Comparison of ENCODE assay signal across 14 cellular contexts in the genomic region with DNA sequence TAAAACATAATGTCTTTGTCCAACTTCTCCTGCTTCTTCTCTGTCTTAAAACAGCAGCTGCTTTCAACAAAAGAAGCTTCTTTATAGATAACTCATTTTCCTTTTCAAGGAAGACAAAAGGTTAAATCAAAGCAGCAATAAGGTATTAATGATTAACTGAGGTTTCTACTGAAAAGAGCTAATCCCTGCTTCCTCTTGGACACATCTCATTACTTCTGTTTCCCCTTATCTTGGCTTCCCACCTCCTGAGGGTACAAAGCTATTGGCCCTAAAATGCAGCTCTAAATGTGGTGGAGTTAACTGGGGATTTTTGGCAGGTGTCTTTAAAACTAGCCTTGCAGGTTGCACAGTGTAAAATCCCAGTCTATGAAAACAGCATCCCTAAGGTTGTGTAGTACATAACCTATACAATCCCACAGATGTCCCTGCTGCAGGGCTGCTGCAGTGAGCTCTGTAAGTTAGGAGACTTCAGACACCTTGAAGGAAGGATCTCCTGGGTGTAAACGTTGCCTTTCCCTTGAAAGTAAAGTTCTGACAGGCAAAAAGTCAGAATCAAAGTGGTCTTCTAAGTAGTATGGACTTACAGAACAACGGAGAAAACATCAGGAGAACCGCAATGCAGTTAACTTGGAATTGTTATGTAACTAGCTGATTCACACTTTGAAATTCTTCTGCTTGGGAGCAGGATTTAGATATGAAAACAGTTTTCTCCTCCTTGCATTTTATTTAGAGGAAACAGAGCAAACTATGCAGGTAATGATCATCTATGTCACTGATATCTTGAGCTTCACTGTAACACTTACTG.
A peak's percentile ranks its signal among the peaks of the same experiment; 100 is the strongest.
DNase-seq lines count a peak whose midpoint lies in the region; TF ChIP-seq lines count a peak whose summit lies in the region.
"Had no signal": no experiment of that assay in that cellular context is flagged by ENCODE, and none has a peak within 500 bp of the region (broad histone marks: within the 10 kb centered on the region; RNA-seq: fewer than 3 reads in every experiment).

No MANE protein-coding gene starts in this region.

- no peak overlapping the region for H2BK120ac ChIP-seq in trophoblast cell (ENCODE audit: insufficient read depth, low read length, poor library complexity)

- H3K4me3 Mint-ChIP-seq in activated CD4-positive, alpha-beta memory T cell treated with anti-CD3 and anti-CD28 coated beads for 36 hours = no peak overlapping the region
- H3K4me3 Mint-ChIP-seq in activated CD4-positive, alpha-beta memory T cell treated with anti-CD3 and anti-CD28 coated beads, Interleukin-2, amount 10 ng/mL, durations not matched to agents 7 days and 5 days = no peak overlapping the region
- H3K4me3 Mint-ChIP-seq in brain (no peak overlapping the region), type B pancreatic cell (no peak overlapping the region)
- H3K4me3 Mint-ChIP-seq in activated naive CD4-positive, alpha-beta T cell treated with anti-CD3 and anti-CD28 coated beads, Interleukin-2, amount 10 ng/mL, durations not matched to agents 7 days and 5 days = no peak overlapping the region

- no peak overlapping the region for H3K18ac ChIP-seq in trophoblast cell (ENCODE audit: low read length)

- peaks cover 73% of the 10 kb centered on the region for H3K36me3 Mint-ChIP-seq in activated CD4-positive, alpha-beta memory T cell treated with anti-CD3 and anti-CD28 coated beads for 36 hours
- H3K36me3 Mint-ChIP-seq in activated CD4-positive, alpha-beta memory T cell treated with anti-CD3 and anti-CD28 coated beads, Interleukin-2, amount 10 ng/mL, durations not matched to agents 7 days and 5 days (ENCODE audit: low read depth) = peaks cover 55% of the 10 kb centered on the region
- H3K36me3 Mint-ChIP-seq in brain (peaks cover 61% of the 10 kb centered on the region), type B pancreatic cell (peaks cover 43% of the 10 kb centered on the region)
- H3K36me3 Mint-ChIP-seq in activated naive CD4-positive, alpha-beta T cell treated with anti-CD3 and anti-CD28 coated beads, Interleukin-2, amount 10 ng/mL, durations not matched to agents 7 days and 5 days = peaks cover 52% of the 10 kb centered on the region

- WGBS in trophoblast cell (ENCODE audit: extremely low coverage, insufficient coverage, insufficient read length) = no CpG with 5 or more reads among the region's 3 CpGs

- no peak overlapping the region for H3K4ac ChIP-seq in trophoblast cell (ENCODE audit: low read depth, low read length)

- H3K36me3 ChIP-seq in trophoblast cell (ENCODE audit: control insufficient read depth in 1 of 2, insufficient read depth in 2 of 2, low read length in 2 of 2) = peaks cover 8 to 9% of the 10 kb centered on the region in 2 experiments
- H3K36me3 ChIP-seq: gastrocnemius medialis had no signal

- no peaks in the 10 kb centered on the region for H3K27me3 Mint-ChIP-seq in activated CD4-positive, alpha-beta memory T cell treated with anti-CD3 and anti-CD28 coated beads for 36 hours
- H3K27me3 Mint-ChIP-seq in activated CD4-positive, alpha-beta memory T cell treated with anti-CD3 and anti-CD28 coated beads, Interleukin-2, amount 10 ng/mL, durations not matched to agents 7 days and 5 days = no peaks in the 10 kb centered on the region
- H3K27me3 Mint-ChIP-seq in brain = no peaks in the 10 kb centered on the region
- H3K27me3 Mint-ChIP-seq in type B pancreatic cell = no peaks in the 10 kb centered on the region
- H3K27me3 Mint-ChIP-seq in activated naive CD4-positive, alpha-beta T cell treated with anti-CD3 and anti-CD28 coated beads, Interleukin-2, amount 10 ng/mL, durations not matched to agents 7 days and 5 days = no peaks in the 10 kb centered on the region

- no peak overlapping the region for H2BK12ac ChIP-seq in trophoblast cell (ENCODE audit: low read length)

- H3K4me3 ChIP-seq in trophoblast cell (ENCODE audit: low read depth, low read length) = no peak overlapping the region
- H3K4me3 ChIP-seq: gastrocnemius medialis had no signal

- CTCF ChIA-PET in activated CD4-positive, alpha-beta memory T cell treated with anti-CD3 and anti-CD28 coated beads for 36 hours (lab: Charles Lee) = interaction anchor here (0.7 to 1.2 kb wide), 4 partner anchors 11 to 367 kb away, joined by 3 read pairs; no protein-coding TSS in a partner anchor
- CTCF ChIA-PET in activated CD4-positive, alpha-beta memory T cell treated with anti-CD3 and anti-CD28 coated beads, Interleukin-2, amount 10 ng/mL, durations not matched to agents 7 days and 5 days (lab: Charles Lee) = interaction anchor here (1.1 kb wide), 1 partner anchor 11 kb away, joined by 3 read pairs; no protein-coding TSS in a partner anchor
- CTCF ChIA-PET in activated naive CD4-positive, alpha-beta T cell treated with anti-CD3 and anti-CD28 coated beads, Interleukin-2, amount 10 ng/mL, durations not matched to agents 7 days and 5 days (lab: Charles Lee) = interaction anchor here (1.0 kb wide), 2 partner anchors 330 to 418 kb away, joined by 3 read pairs; a partner anchor contains a TSS

- no peak overlapping the region for H2AK5ac ChIP-seq in trophoblast cell (ENCODE audit: low read length)

- no peaks in the 10 kb centered on the region for H3K79me1 ChIP-seq in trophoblast cell (ENCODE audit: low read length)

- no peaks in the 10 kb centered on the region for H3K4me1 ChIP-seq in trophoblast cell (ENCODE audit: control insufficient read depth in 1 of 2, insufficient read depth in 2 of 2, low read length in 2 of 2)

- no peaks in the 10 kb centered on the region for H3K9me3 Mint-ChIP-seq in activated CD4-positive, alpha-beta memory T cell treated with anti-CD3 and anti-CD28 coated beads for 36 hours
- H3K9me3 Mint-ChIP-seq in activated CD4-positive, alpha-beta memory T cell treated with anti-CD3 and anti-CD28 coated beads, Interleukin-2, amount 10 ng/mL, durations not matched to agents 7 days and 5 days = no peaks in the 10 kb centered on the region
- H3K9me3 Mint-ChIP-seq in brain = no peaks in the 10 kb centered on the region
- H3K9me3 Mint-ChIP-seq in type B pancreatic cell = no peaks in the 10 kb centered on the region
- no peaks in the 10 kb centered on the region for H3K9me3 Mint-ChIP-seq in activated naive CD4-positive, alpha-beta T cell treated with anti-CD3 and anti-CD28 coated beads, Interleukin-2, amount 10 ng/mL, durations not matched to agents 7 days and 5 days
- H3K9me3 Mint-ChIP-seq: activated T-helper 2 cell treated with anti-CD3 and anti-CD28 coated beads, Interferon-gamma antibody, Interleukin-2, Interleukin-4, amounts not matched to agents 10 μg/mL and 5 μg/mL and 100 μg/mL, durations not matched to agents 14 hours and 24 hours and 36 hours had no signal

- intact Hi-C loops in activated CD4-positive, alpha-beta memory T cell treated with anti-CD3 and anti-CD28 coated beads for 36 hours (cut with micrococcal nuclease) = no loop called here

- no peak for DNase-seq in activated CD4-positive, alpha-beta memory T cell treated with anti-CD3 and anti-CD28 coated beads for 36 hours
- DNase-seq in activated CD4-positive, alpha-beta memory T cell treated with anti-CD3 and anti-CD28 coated beads, Interleukin-2, amount 10 ng/mL, durations not matched to agents 7 days and 5 days = no peak
- DNase-seq in left kidney (ENCODE audit: low read depth, low spot score) (peak; percentile 57), type B pancreatic cell (ENCODE audit: extremely low spot score, unreplicated experiment) (no peak), trophoblast cell (no peak), NCI-H1930 (lab: John Stamatoyannopoulos, UW) (no peak)
- DNase-seq in activated naive CD4-positive, alpha-beta T cell treated with anti-CD3 and anti-CD28 coated beads, Interleukin-2, amount 10 ng/mL, durations not matched to agents 7 days and 5 days = no peak
- DNase-seq: anterior cingulate cortex; gastrocnemius medialis; MV-4-11; nucleus accumbens; stimulated activated CD4-positive, alpha-beta T cell treated with anti-CD3 and anti-CD28 coated beads, Interleukin-4, amount 100 ng/mL, for 24 hours had no signal

- H3K14ac ChIP-seq in trophoblast cell (ENCODE audit: low read length) = no peak overlapping the region

- no peaks in the 10 kb centered on the region for H3K79me2 ChIP-seq in trophoblast cell (ENCODE audit: control insufficient read depth, insufficient read depth, low read length, poor library complexity)

- no peak overlapping the region for H4K91ac ChIP-seq in trophoblast cell (ENCODE audit: low read depth, low read length)

- no peak overlapping the region for H3K23ac ChIP-seq in trophoblast cell (ENCODE audit: low read length)

- H4K8ac ChIP-seq in trophoblast cell (ENCODE audit: low read depth, low read length) = no peak overlapping the region

- H3K9me3 ChIP-seq in trophoblast cell (ENCODE audit: insufficient read depth, low read depth, low read length) = no peaks in the 10 kb centered on the region
- H3K9me3 ChIP-seq: gastrocnemius medialis had no signal

- no peak overlapping the region for H2BK5ac ChIP-seq in trophoblast cell (ENCODE audit: low read depth, low read length, poor library complexity)

- peak overlapping the region; percentile 23 for H3K27ac Mint-ChIP-seq in activated CD4-positive, alpha-beta memory T cell treated with anti-CD3 and anti-CD28 coated beads for 36 hours
- H3K27ac Mint-ChIP-seq in activated CD4-positive, alpha-beta memory T cell treated with anti-CD3 and anti-CD28 coated beads, Interleukin-2, amount 10 ng/mL, durations not matched to agents 7 days and 5 days = no peak overlapping the region
- peak overlapping the region in 3 of 5 experiments; percentile 67 to 76 (median 69) for H3K27ac Mint-ChIP-seq in brain
- H3K27ac Mint-ChIP-seq in type B pancreatic cell = peak overlapping the region; percentile 26
- H3K27ac Mint-ChIP-seq in activated naive CD4-positive, alpha-beta T cell treated with anti-CD3 and anti-CD28 coated beads, Interleukin-2, amount 10 ng/mL, durations not matched to agents 7 days and 5 days = no peak overlapping the region
- H3K27ac Mint-ChIP-seq: activated T-helper 2 cell treated with anti-CD3 and anti-CD28 coated beads, Interferon-gamma antibody, Interleukin-2, Interleukin-4, amounts not matched to agents 10 μg/mL and 5 μg/mL and 100 μg/mL, durations not matched to agents 14 hours and 24 hours and 36 hours had no signal

- no peak overlapping the region for H3K9ac ChIP-seq in trophoblast cell (ENCODE audit: low read length)

- no peak overlapping the region for H3K27ac ChIP-seq in trophoblast cell (ENCODE audit: low read depth, low read length)
- H3K27ac ChIP-seq: gastrocnemius medialis had no signal

- no peaks in the 10 kb centered on the region for H3K27me3 ChIP-seq in trophoblast cell (ENCODE audit: insufficient read depth, low read length)
- H3K27me3 ChIP-seq: gastrocnemius medialis had no signal

- H2AFZ ChIP-seq in trophoblast cell (ENCODE audit: insufficient read depth, low read length, poor library complexity) = no peak overlapping the region

- peaks cover 45% of the 10 kb centered on the region for H3K4me1 Mint-ChIP-seq in activated CD4-positive, alpha-beta memory T cell treated with anti-CD3 and anti-CD28 coated beads for 36 hours (ENCODE audit: low read depth)
- H3K4me1 Mint-ChIP-seq in activated CD4-positive, alpha-beta memory T cell treated with anti-CD3 and anti-CD28 coated beads, Interleukin-2, amount 10 ng/mL, durations not matched to agents 7 days and 5 days = peaks cover 12% of the 10 kb centered on the region
- peaks cover 85% of the 10 kb centered on the region for H3K4me1 Mint-ChIP-seq in brain
- H3K4me1 Mint-ChIP-seq in type B pancreatic cell (ENCODE audit: unreplicated experiment) = peaks cover 39% of the 10 kb centered on the region
- peaks cover 19% of the 10 kb centered on the region for H3K4me1 Mint-ChIP-seq in activated naive CD4-positive, alpha-beta T cell treated with anti-CD3 and anti-CD28 coated beads, Interleukin-2, amount 10 ng/mL, durations not matched to agents 7 days and 5 days

- POLR2A ChIA-PET in activated CD4-positive, alpha-beta memory T cell treated with anti-CD3 and anti-CD28 coated beads for 36 hours (lab: Charles Lee) = interaction anchor here (0.6 to 0.7 kb wide), 2 partner anchors 90 to 196 kb away, joined by 3 read pairs; a partner anchor contains a TSS
- POLR2A ChIA-PET in activated CD4-positive, alpha-beta memory T cell treated with anti-CD3 and anti-CD28 coated beads, Interleukin-2, amount 10 ng/mL, durations not matched to agents 7 days and 5 days (lab: Charles Lee) = no interaction called here

- H3K4me2 ChIP-seq in trophoblast cell (ENCODE audit: low read length) = no peak overlapping the region

- TF ChIP-seq CTCF in brain (conservative IDR thresholded peaks at IDR 0.05) (no peak), type B pancreatic cell (conservative IDR thresholded peaks at IDR 0.05) (no peak)

- no peak overlapping the region for H4K12ac ChIP-seq in trophoblast cell (ENCODE audit: low read depth, low read length)

Comparison
In these comparisons a context has a peak if more than half of its experiments do, and no peak if none do; other contexts are left out.
1. H3K27ac Mint-ChIP-seq: peak in activated CD4-positive, alpha-beta memory T cell treated with anti-CD3 and anti-CD28 coated beads for 36 hours (single experiment), brain (3 of 5) and type B pancreatic cell (single experiment); none in activated CD4-positive, alpha-beta memory T cell treated with anti-CD3 and anti-CD28 coated beads, Interleukin-2, amount 10 ng/mL, durations not matched to agents 7 days and 5 days (single experiment) and activated naive CD4-positive, alpha-beta T cell treated with anti-CD3 and anti-CD28 coated beads, Interleukin-2, amount 10 ng/mL, durations not matched to agents 7 days and 5 days (single experiment).